In genomic region chr18:79531386-79531785, GRCh38 we compare ENCODE assay signal across 9 cellular contexts.
"Had no signal": no experiment of that assay in that cellular context is flagged by ENCODE, and none has a peak within 500 bp of the region (broad histone marks: within the 10 kb centered on the region; RNA-seq: fewer than 3 reads in every experiment).

No MANE protein-coding gene starts in this region.

- H3K27ac ChIP-seq: brain microvascular endothelial cell had no signal

- H3K36me3 ChIP-seq: brain microvascular endothelial cell had no signal

- DNase-seq: activated CD4-positive, alpha-beta T cell treated with anti-CD3 and anti-CD28 coated beads, Interleukin-2, amount 10 ng/mL, durations not matched to agents 24 days and 14 days; activated CD8-positive, alpha-beta T cell treated with anti-CD3 and anti-CD28 coated beads, Interleukin-2, amount 10 ng/mL, durations not matched to agents 7 days and 5 days; brain microvascular endothelial cell; cerebellar nuclear complex; effector CD8-positive, alpha-beta T cell; foreskin fibroblast; hypothalamus had no signal

- FAIRE-seq: endothelial cell of umbilical vein, urothelium cell line had no signal
